1 cellular context compared by ENCODE assay signal in genomic region chr20:18831830-18832229, GRCh38.
A peak's percentile ranks its signal among the peaks of the same experiment; 100 is the strongest.
TF ChIP-seq lines count a peak whose summit lies in the region.

No MANE protein-coding gene starts in this region.

TF ChIP-seq in K562, 482 proteins besides CTCF, POLR2A, EP300 and RAD21 (continued from another document):
- TF ChIP-seq RCOR1 (IDR thresholded peaks at IDR 0.05; ENCODE audit: borderline replicate concordance in 1 of 2, low read depth in 2 of 2, low read length in 2 of 2) = peak in 1 of 2 experiments; percentile 85; a peak in 2 of 4 replicates
- 0 out of 2 replicates have a peak, but pooled peaks have one; percentile 13 for TF ChIP-seq PKNOX1 (IDR thresholded peaks at IDR 0.05)
TF ChIP-seq in K562: peak in this region for 8.
